In genomic region chrX:78378476-78379115, GRCh38 we compare ENCODE assay signal across 19 cellular contexts. TPM values are rescaled to one million over a fixed set of nuclear protein-coding genes. Genes with fewer than 3 reads are reported as not detected.
"Had no signal": no experiment of that assay in that cellular context is flagged by ENCODE, and none has a peak within 500 bp of the region (broad histone marks: within the 10 kb centered on the region; RNA-seq: fewer than 3 reads in every experiment).

No MANE protein-coding gene starts in this region.

- H3K27ac ChIP-seq: body of pancreas, prostate gland, testis, WERI-Rb-1 had no signal

- ATAC-seq: body of pancreas; mucosa of descending colon; naive thymus-derived CD8-positive, alpha-beta T cell; SK-N-SH treated with all-trans-retinoic acid at 6 μM for 48 hours had no signal

- H3K27me3 Mint-ChIP-seq: central memory CD8-positive, alpha-beta T cell; naive thymus-derived CD8-positive, alpha-beta T cell had no signal

- H3K4me1 Mint-ChIP-seq: central memory CD8-positive, alpha-beta T cell had no signal

- H3K4me3 Mint-ChIP-seq: central memory CD8-positive, alpha-beta T cell; T-helper 1 cell treated with Interleukin-12 subunit alpha and Interleukin-12 subunit beta and Interleukin-4 antibody, amounts not matched to agents 30 μg/mL and 1 μg/mL, for 36 hours had no signal

- H3K4me3 ChIP-seq: body of pancreas, mucosa of descending colon, prostate gland, testis had no signal

- H3K9me3 Mint-ChIP-seq: central memory CD8-positive, alpha-beta T cell had no signal

- H3K36me3 Mint-ChIP-seq: naive thymus-derived CD8-positive, alpha-beta T cell had no signal

- DNase-seq: activated CD4-positive, alpha-beta T cell treated with anti-CD3 and anti-CD28 coated beads for 48 hours; activated CD8-positive, alpha-beta memory T cell treated with anti-CD3 and anti-CD28 coated beads for 24 hours; activated naive CD4-positive, alpha-beta T cell treated with anti-CD3 and anti-CD28 coated beads, Interleukin-2, amount 50 U/mL, for 16 hours; body of pancreas; cortex of kidney; effector CD8-positive, alpha-beta T cell; hypothalamus; mucosa of descending colon; naive thymus-derived CD8-positive, alpha-beta T cell; nucleus accumbens; stimulated activated CD4-positive, alpha-beta T cell treated with anti-CD3 and anti-CD28 coated beads, Interleukin-2, amount 100 ng/mL, for 48 hours; stimulated activated naive CD4-positive, alpha-beta T cell treated with Interleukin-2 at 50 U/mL for 16 hours; testis; WERI-Rb-1 had no signal

RNA-seq across cellular contexts. Expression of gene CYSLTR1, which starts 51.2 kb away (rescaled TPM):
- total RNA-seq: lung microvascular endothelial cell had no signal
